ENCODE assay signal across 8 cellular contexts in the genomic region with DNA sequence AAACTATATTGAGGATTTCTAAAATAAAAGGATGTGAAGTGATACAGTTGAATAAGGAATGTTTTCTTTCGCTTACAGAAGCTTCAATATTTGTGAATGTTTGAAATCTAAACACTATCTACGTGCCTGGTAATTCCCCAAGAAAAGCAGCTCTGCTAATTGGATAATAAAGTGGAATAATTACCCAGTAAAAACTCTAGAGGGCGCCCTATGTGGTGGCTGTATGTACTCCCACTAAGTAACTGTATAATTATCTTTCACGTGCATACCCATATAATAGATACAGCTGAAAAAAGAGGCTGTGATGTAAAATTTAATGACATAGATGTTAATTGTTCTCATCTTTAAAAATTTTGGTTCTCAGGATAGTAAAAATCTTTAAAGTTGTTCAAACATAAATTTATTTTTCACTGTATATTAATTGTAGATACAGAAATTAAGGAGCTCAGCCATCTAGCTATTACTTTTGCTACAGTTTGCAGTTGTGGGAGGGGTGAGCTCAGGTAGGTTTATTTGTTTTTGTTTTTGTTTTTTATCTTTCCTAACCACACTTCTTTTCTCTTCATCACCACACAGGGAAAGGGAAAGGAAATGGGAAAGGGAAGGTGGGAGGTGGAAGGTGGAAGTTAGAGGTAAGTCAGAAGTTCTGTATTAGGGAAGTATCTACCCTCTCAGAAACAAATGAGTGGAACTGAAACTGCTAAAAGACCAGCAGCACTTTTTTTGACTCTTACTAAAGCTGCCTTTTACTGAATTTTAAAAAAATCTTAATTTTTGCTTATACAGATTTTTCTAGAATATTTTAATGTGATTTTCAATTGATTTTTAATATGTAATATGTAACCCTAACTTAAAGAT.
A peak's percentile ranks its signal among the peaks of the same experiment; 100 is the strongest.
DNase-seq lines count a peak whose midpoint lies in the region; ATAC-seq and TF ChIP-seq lines count a peak whose summit lies in the region.

No MANE protein-coding gene starts in this region.

- ATAC-seq in GM18505 (IDR thresholded peaks at IDR 0.05; ENCODE audit: unreplicated experiment): peak; percentile 71
- ATAC-seq in HG03103 (IDR thresholded peaks at IDR 0.05; ENCODE audit: low read depth, unreplicated experiment): peak; percentile 68

- H3K4me3 Mint-ChIP-seq in activated T-helper 2 cell treated with anti-CD3 and anti-CD28 coated beads, Interferon-gamma antibody, Interleukin-2, Interleukin-4, amounts not matched to agents 10 μg/mL and 5 μg/mL and 100 μg/mL, durations not matched to agents 14 hours and 24 hours and 36 hours (ENCODE audit: low read depth): no peak overlapping the region

- H3K4me2 ChIP-seq in OCI-LY1 (ENCODE audit: low read length): no peak overlapping the region

- no peak for TF ChIP-seq POLR2A in GM18505 (IDR thresholded peaks at IDR 0.05; ENCODE audit: borderline replicate concordance, extremely low read depth, insufficient read depth, insufficient read length)

- peak; percentile 49 for DNase-seq in fibroblast of mammary gland (ENCODE audit: low read depth)
- DNase-seq in tibial artery: no peak
- no peak for DNase-seq in activated T-helper 2 cell treated with anti-CD3 and anti-CD28 coated beads, Interferon-gamma antibody, Interleukin-2, Interleukin-4, amounts not matched to agents 10 μg/mL and 5 μg/mL and 100 μg/mL, durations not matched to agents 14 hours and 24 hours and 36 hours (ENCODE audit: low spot score)
- no peak for DNase-seq in COR-L47 (lab: John Stamatoyannopoulos, UW)

- H3K9me3 Mint-ChIP-seq in activated T-helper 2 cell treated with anti-CD3 and anti-CD28 coated beads, Interferon-gamma antibody, Interleukin-2, Interleukin-4, amounts not matched to agents 10 μg/mL and 5 μg/mL and 100 μg/mL, durations not matched to agents 14 hours and 24 hours and 36 hours: no peaks in the 10 kb centered on the region

- no peaks in the 10 kb centered on the region for H3K36me3 Mint-ChIP-seq in activated T-helper 2 cell treated with anti-CD3 and anti-CD28 coated beads, Interferon-gamma antibody, Interleukin-2, Interleukin-4, amounts not matched to agents 10 μg/mL and 5 μg/mL and 100 μg/mL, durations not matched to agents 14 hours and 24 hours and 36 hours (ENCODE audit: low read depth)

- H3K4me1 ChIP-seq in OCI-LY1 (ENCODE audit: insufficient read depth, low read length, severe bottlenecking) (no peaks in the 10 kb centered on the region), tibial artery (no peaks in the 10 kb centered on the region)

- TF ChIP-seq CTCF in 22Rv1 (IDR thresholded peaks at IDR 0.05) (peak; percentile 76), OCI-LY1 (IDR thresholded peaks at IDR 0.05; ENCODE audit: low read length) (peak; percentile 51), fibroblast of mammary gland (conservative IDR thresholded peaks at IDR 0.05; ENCODE audit: control insufficient read depth, insufficient read depth, low read depth, low read length) (peak; percentile 68), tibial artery (IDR thresholded peaks at IDR 0.05) (peak; percentile 38 to 40)

- no peaks in the 10 kb centered on the region for H3F3A ChIP-seq in OCI-LY1 (ENCODE audit: insufficient read depth, low read length)

- H3K79me2 ChIP-seq in OCI-LY1 (ENCODE audit: insufficient read depth, low read length): no peaks in the 10 kb centered on the region

- no peak overlapping the region for H3K27ac Mint-ChIP-seq in activated T-helper 2 cell treated with anti-CD3 and anti-CD28 coated beads, Interferon-gamma antibody, Interleukin-2, Interleukin-4, amounts not matched to agents 10 μg/mL and 5 μg/mL and 100 μg/mL, durations not matched to agents 14 hours and 24 hours and 36 hours

- H3K27ac ChIP-seq in 22Rv1 (no peak overlapping the region), OCI-LY1 (ENCODE audit: low read depth, low read length, poor library complexity, severe bottlenecking) (no peak overlapping the region), tibial artery (no peak overlapping the region)

- intact Hi-C loops in tibial artery (cut with DNase I; ENCODE audit: low total_unique reads): no loop called here
- intact Hi-C loops in activated T-helper 2 cell treated with anti-CD3 and anti-CD28 coated beads, Interferon-gamma antibody, Interleukin-2, Interleukin-4, amounts not matched to agents 10 μg/mL and 5 μg/mL and 100 μg/mL, durations not matched to agents 14 hours and 24 hours and 36 hours (cut with micrococcal nuclease): no loop called here

- H3K9me3 ChIP-seq in OCI-LY1 (ENCODE audit: low read length) (no peaks in the 10 kb centered on the region), tibial artery (no peaks in the 10 kb centered on the region)

- H3K36me3 ChIP-seq in OCI-LY1 (ENCODE audit: insufficient read depth, low read length) (no peaks in the 10 kb centered on the region), tibial artery (no peaks in the 10 kb centered on the region)

- no peaks in the 10 kb centered on the region for H3K9me2 ChIP-seq in OCI-LY1 (ENCODE audit: low read depth, low read length)

- H3K4me3 ChIP-seq in OCI-LY1 (ENCODE audit: low read depth, low read length, poor library complexity, severe bottlenecking) (no peak overlapping the region), fibroblast of mammary gland (ENCODE audit: control insufficient read depth, low read depth, low read length) (no peak overlapping the region), tibial artery (no peak overlapping the region)

- H3K27me3 ChIP-seq in OCI-LY1 (ENCODE audit: insufficient read depth, low read length) (no peaks in the 10 kb centered on the region), tibial artery (no peaks in the 10 kb centered on the region)

- H4K20me1 ChIP-seq in OCI-LY1 (ENCODE audit: insufficient read depth, low read length): no peaks in the 10 kb centered on the region

- no peaks in the 10 kb centered on the region for H3K27me3 Mint-ChIP-seq in activated T-helper 2 cell treated with anti-CD3 and anti-CD28 coated beads, Interferon-gamma antibody, Interleukin-2, Interleukin-4, amounts not matched to agents 10 μg/mL and 5 μg/mL and 100 μg/mL, durations not matched to agents 14 hours and 24 hours and 36 hours (ENCODE audit: low read depth)

- H3K4me1 Mint-ChIP-seq in activated T-helper 2 cell treated with anti-CD3 and anti-CD28 coated beads, Interferon-gamma antibody, Interleukin-2, Interleukin-4, amounts not matched to agents 10 μg/mL and 5 μg/mL and 100 μg/mL, durations not matched to agents 14 hours and 24 hours and 36 hours (ENCODE audit: low read depth): no peaks in the 10 kb centered on the region

- no peak overlapping the region for H2AFZ ChIP-seq in OCI-LY1 (ENCODE audit: low read length)

- no peak overlapping the region for H3K9ac ChIP-seq in OCI-LY1 (ENCODE audit: low read length)
